22 cellular contexts compared by ENCODE assay signal in the genomic region with DNA sequence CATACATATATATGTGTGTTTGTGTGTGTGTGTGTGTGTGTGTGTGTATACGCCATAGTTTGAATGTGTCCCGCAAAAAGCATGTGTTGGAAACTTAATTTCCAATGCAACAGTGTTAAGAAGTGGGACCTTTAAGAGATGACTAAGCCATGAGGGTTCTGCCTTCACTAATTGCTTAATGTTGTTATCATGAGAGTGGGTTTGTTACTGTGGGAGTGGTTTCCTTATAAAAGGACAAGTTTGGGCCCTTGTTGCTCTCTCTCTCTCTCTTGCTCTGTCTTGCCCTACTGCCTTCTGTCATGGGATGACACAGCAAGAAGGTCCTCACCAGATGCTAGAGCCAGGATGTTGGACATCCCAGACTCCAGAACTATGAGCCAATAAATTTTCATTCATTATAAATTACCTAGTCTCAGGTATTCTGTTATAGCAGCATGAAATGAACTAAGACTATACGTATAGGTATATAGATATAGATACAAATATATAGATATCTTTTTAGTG.
A peak's percentile ranks its signal among the peaks of the same experiment; 100 is the strongest.
DNase-seq lines count a peak whose midpoint lies in the region; ATAC-seq, FAIRE-seq and TF ChIP-seq lines count a peak whose summit lies in the region.
"Had no signal": no experiment of that assay in that cellular context is flagged by ENCODE, and none has a peak within 500 bp of the region (broad histone marks: within the 10 kb centered on the region; RNA-seq: fewer than 3 reads in every experiment).

No MANE protein-coding gene starts in this region.

- H3K4me2 ChIP-seq in mammary epithelial cell (ENCODE audit: insufficient read depth, low read depth, low read length): no peak overlapping the region
- H3K4me2 ChIP-seq: A549; BLaER1 treated with 17β-estradiol and CSF1 and Interleukin-3, amounts not matched to agents 10 nM and 100 nM had no signal

- intact Hi-C loops in mammary epithelial cell (cut with micrococcal nuclease): no loop called here
- intact Hi-C loops in breast epithelium (cut with DNase I; ENCODE audit: low total_unique reads): no loop called here

- TF ChIP-seq CTCF in mammary epithelial cell (conservative IDR thresholded peaks at IDR 0.05 in 1 of 2, IDR thresholded peaks at IDR 0.05 in 1 of 2; ENCODE audit: extremely low read depth in 1 of 2, insufficient read depth in 1 of 2, low read depth in 1 of 2, low read length in 2 of 2): no peak
- no peak for TF ChIP-seq CTCF in breast epithelium (IDR thresholded peaks at IDR 0.05)
- TF ChIP-seq CTCF in bronchial epithelial cell (IDR thresholded peaks at IDR 0.05; ENCODE audit: insufficient read depth, low read length, severe bottlenecking): no peak

- H3K36me3 Mint-ChIP-seq in activated naive CD8-positive, alpha-beta T cell treated with anti-CD3 and anti-CD28 coated beads, Interleukin-2, amount 50 U/mL, for 24 hours (ENCODE audit: low read depth): no peaks in the 10 kb centered on the region
- H3K36me3 Mint-ChIP-seq: CD8-positive, alpha-beta T cell had no signal

- ATAC-seq in HG03196 (IDR thresholded peaks at IDR 0.05; ENCODE audit: unreplicated experiment): no peak
- no peak for ATAC-seq in activated naive CD8-positive, alpha-beta T cell treated with anti-CD3 and anti-CD28 coated beads, Interleukin-2, amount 50 U/mL, for 24 hours
- ATAC-seq: A549; CD8-positive, alpha-beta T cell had no signal

- no peak overlapping the region for H3K9ac ChIP-seq in mammary epithelial cell (ENCODE audit: insufficient read depth, low read length)
- H3K9ac ChIP-seq: BLaER1 treated with 17β-estradiol and CSF1 and Interleukin-3, amounts not matched to agents 10 nM and 100 nM had no signal

- FAIRE-seq in bronchial epithelial cell (lab: Jason Lieb, UNC): no peak
- FAIRE-seq: A549, G401.6, GM12891, GM19239 had no signal

- H3K27me3 ChIP-seq in mammary epithelial cell (ENCODE audit: insufficient read depth, low read length) (no peaks in the 10 kb centered on the region), breast epithelium (no peaks in the 10 kb centered on the region), bronchial epithelial cell (ENCODE audit: control insufficient read depth, insufficient read depth, low read length) (no peaks in the 10 kb centered on the region)
- H3K27me3 ChIP-seq: BLaER1 treated with 17β-estradiol and CSF1 and Interleukin-3, amounts not matched to agents 10 nM and 100 nM had no signal

- H2AFZ ChIP-seq in mammary epithelial cell (ENCODE audit: low read depth, low read length): no peak overlapping the region

- H3K27ac ChIP-seq in mammary epithelial cell (ENCODE audit: insufficient read depth, low read depth, low read length): no peak overlapping the region
- H3K27ac ChIP-seq in breast epithelium: no peak overlapping the region
- H3K27ac ChIP-seq: 22Rv1; A549; BLaER1 treated with 17β-estradiol and CSF1 and Interleukin-3, amounts not matched to agents 10 nM and 100 nM; C4-2B had no signal

- H3K36me3 ChIP-seq in mammary epithelial cell (ENCODE audit: insufficient read depth, low read length) (no peaks in the 10 kb centered on the region), breast epithelium (no peaks in the 10 kb centered on the region), bronchial epithelial cell (ENCODE audit: control insufficient read depth, insufficient read depth, low read length) (no peaks in the 10 kb centered on the region)
- H3K36me3 ChIP-seq: BLaER1 treated with 17β-estradiol and CSF1 and Interleukin-3, amounts not matched to agents 10 nM and 100 nM had no signal

- H3K4me1 ChIP-seq in mammary epithelial cell (ENCODE audit: insufficient read depth, low read length): no peaks in the 10 kb centered on the region
- no peaks in the 10 kb centered on the region for H3K4me1 ChIP-seq in breast epithelium
- H3K4me1 ChIP-seq: A549; BLaER1 treated with 17β-estradiol and CSF1 and Interleukin-3, amounts not matched to agents 10 nM and 100 nM; Caco-2 had no signal

- dilution Hi-C loops in mammary epithelial cell (cut with HindIII; ENCODE audit: low sequenced_read_pairs): no loop called here

- no peak overlapping the region for H3K4me3 Mint-ChIP-seq in activated naive CD8-positive, alpha-beta T cell treated with anti-CD3 and anti-CD28 coated beads, Interleukin-2, amount 50 U/mL, for 24 hours
- H3K4me3 Mint-ChIP-seq: B cell; CD4-positive, alpha-beta T cell; CD8-positive, alpha-beta T cell had no signal

- H3K79me2 ChIP-seq in mammary epithelial cell (ENCODE audit: insufficient read depth, low read length): no peaks in the 10 kb centered on the region

- in situ Hi-C loops in mammary epithelial cell (cut with MboI; ENCODE audit: low sequenced_read_pairs in 2 of 2): no loop called here

- TF ChIP-seq POLR2A in breast epithelium (IDR thresholded peaks at IDR 0.05): no peak

- no peak overlapping the region for H3K27ac Mint-ChIP-seq in activated naive CD8-positive, alpha-beta T cell treated with anti-CD3 and anti-CD28 coated beads, Interleukin-2, amount 50 U/mL, for 24 hours
- H3K27ac Mint-ChIP-seq: B cell; CD4-positive, alpha-beta T cell; CD8-positive, alpha-beta T cell had no signal

- H3K9me3 Mint-ChIP-seq in activated naive CD8-positive, alpha-beta T cell treated with anti-CD3 and anti-CD28 coated beads, Interleukin-2, amount 50 U/mL, for 24 hours: no peaks in the 10 kb centered on the region

- H3K4me1 Mint-ChIP-seq in activated naive CD8-positive, alpha-beta T cell treated with anti-CD3 and anti-CD28 coated beads, Interleukin-2, amount 50 U/mL, for 24 hours: no peaks in the 10 kb centered on the region
- H3K4me1 Mint-ChIP-seq: B cell had no signal

- BruUV-seq in mammary epithelial cell (replicated peaks; lab: Mats Ljungman, UMichigan): no TSS peak

- H3K4me3 ChIP-seq in mammary epithelial cell (replicated peaks in 1 of 3; ENCODE audit: insufficient read depth in 1 of 3, low read depth in 2 of 3, low read length in 3 of 3): no peak overlapping the region
- H3K4me3 ChIP-seq in breast epithelium: no peak overlapping the region
- H3K4me3 ChIP-seq in bronchial epithelial cell (ENCODE audit: low read depth, low read length): no peak overlapping the region
- H3K4me3 ChIP-seq: A549; BLaER1 treated with 17β-estradiol and CSF1 and Interleukin-3, amounts not matched to agents 10 nM and 100 nM had no signal

- H3K27me3 Mint-ChIP-seq in activated naive CD8-positive, alpha-beta T cell treated with anti-CD3 and anti-CD28 coated beads, Interleukin-2, amount 50 U/mL, for 24 hours: no peaks in the 10 kb centered on the region
- H3K27me3 Mint-ChIP-seq: CD4-positive, alpha-beta T cell had no signal

- CTCF ChIA-PET in mammary epithelial cell (lab: Charles Lee; ENCODE audit: low non-redundant PET): no interaction called here

- WGBS in mammary epithelial cell (ENCODE audit: low coverage, missing lambda C conversion rate): 95% methylated on average over 3 of the region's 3 CpGs

- peak; percentile 30 for DNase-seq in mammary epithelial cell
- DNase-seq in breast epithelium (ENCODE audit: low spot score in 2 of 2): no peak
- DNase-seq in amniotic epithelial cell (ENCODE audit: low read depth): peak; percentile 54
- peak; percentile 66 for DNase-seq in bronchial epithelial cell (ENCODE audit: low read depth)
- DNase-seq in NCI-H526 (lab: John Stamatoyannopoulos, UW): no peak
- no peak for DNase-seq in activated naive CD8-positive, alpha-beta T cell treated with anti-CD3 and anti-CD28 coated beads, Interleukin-2, amount 50 U/mL, for 24 hours
- DNase-seq: AML-193; Caco-2; Calu3; CD4-positive, alpha-beta T cell; CD8-positive, alpha-beta T cell; DMS79 treated with DMSO at 0.1 percent for 48 hours; GF-D8 had no signal

- no peaks in the 10 kb centered on the region for H3K9me3 ChIP-seq in mammary epithelial cell (replicated peaks; ENCODE audit: insufficient read depth, low read length)
- H3K9me3 ChIP-seq in breast epithelium: no peaks in the 10 kb centered on the region
- H3K9me3 ChIP-seq: A549; BLaER1 treated with 17β-estradiol and CSF1 and Interleukin-3, amounts not matched to agents 10 nM and 100 nM; Caco-2 had no signal

- no peaks in the 10 kb centered on the region for H4K20me1 ChIP-seq in mammary epithelial cell (ENCODE audit: insufficient read depth, low read length)
- H4K20me1 ChIP-seq: BLaER1 treated with 17β-estradiol and CSF1 and Interleukin-3, amounts not matched to agents 10 nM and 100 nM had no signal

Comparison
In these comparisons a context has a peak if more than half of its experiments do, and no peak if none do; other contexts are left out.
1. DNase-seq: peak in mammary epithelial cell (single experiment), amniotic epithelial cell (single experiment) and bronchial epithelial cell (single experiment); none in breast epithelium (0 of 2), NCI-H526 (0 of 2) and activated naive CD8-positive, alpha-beta T cell treated with anti-CD3 and anti-CD28 coated beads, Interleukin-2, amount 50 U/mL, for 24 hours (single experiment).